8 cellular contexts compared by ENCODE assay signal in genomic region chr4:77076889-77077635, GRCh38. TPM values are rescaled to one million over a fixed set of nuclear protein-coding genes. Genes with fewer than 3 reads are reported as not detected.
DNase-seq lines count a peak whose midpoint lies in the region; ATAC-seq and TF ChIP-seq lines count a peak whose summit lies in the region.

No MANE protein-coding gene starts in this region.

- CTCF ChIA-PET in Caco-2 (lab: Charles Lee) = no interaction called here

- no peak for ATAC-seq in GM21360 (IDR thresholded peaks at IDR 0.05; ENCODE audit: unreplicated experiment)
- ATAC-seq in GM21381 (IDR thresholded peaks at IDR 0.05; ENCODE audit: unreplicated experiment) = no peak
- ATAC-seq in HG03571 (IDR thresholded peaks at IDR 0.05; ENCODE audit: unreplicated experiment) = no peak

- peaks cover 6% of the 10 kb centered on the region for H3K4me1 Mint-ChIP-seq in Caco-2 (ENCODE audit: low read depth, unreplicated experiment)

- DNase-seq in Caco-2 (no peak), OCI-M1 (lab: John Stamatoyannopoulos, UW) (peak; percentile 64), epithelial cell of esophagus (ENCODE audit: low read depth) (no peak), prostate gland (ENCODE audit: low spot score) (no peak), middle frontal gyrus (ENCODE audit: extremely low spot score, low spot score) (no peak)

- H3K4me1 ChIP-seq in Caco-2 (peaks cover 20% of the 10 kb centered on the region), prostate gland (replicated peaks) (no peaks in the 10 kb centered on the region)

- H3K27ac ChIP-seq in prostate gland = peak overlapping the region; percentile 100

- H3K27me3 ChIP-seq in Caco-2 (replicated peaks; ENCODE audit: control insufficient read depth, insufficient read depth, low read length) (no peaks in the 10 kb centered on the region), prostate gland (replicated peaks; ENCODE audit: insufficient read depth) (no peaks in the 10 kb centered on the region)

- peaks cover 8% of the 10 kb centered on the region for H3K36me3 Mint-ChIP-seq in Caco-2 (ENCODE audit: insufficient read depth, unreplicated experiment)

- no peak for TF ChIP-seq POLR2A in prostate gland (IDR thresholded peaks at IDR 0.05)

- H3K9me3 Mint-ChIP-seq in Caco-2 (ENCODE audit: unreplicated experiment) = no peaks in the 10 kb centered on the region

- no peaks in the 10 kb centered on the region for H3K27me3 Mint-ChIP-seq in Caco-2 (ENCODE audit: insufficient read depth, unreplicated experiment)

- 46% methylated on average over 10 of the region's 10 CpGs for WGBS in prostate gland

- H3K36me3 ChIP-seq in Caco-2 (ENCODE audit: control insufficient read depth, insufficient read depth, low read length) (no peaks in the 10 kb centered on the region), prostate gland (no peaks in the 10 kb centered on the region)

- POLR2A ChIA-PET in Caco-2 (lab: Charles Lee) = no interaction called here

- TF ChIP-seq CTCF in Caco-2 (IDR thresholded peaks at IDR 0.05; ENCODE audit: insufficient read depth in 1 of 2, low read depth in 1 of 2, low read length in 1 of 2, severe bottlenecking in 1 of 2, unreplicated experiment in 1 of 2) (no peak), epithelial cell of esophagus (IDR thresholded peaks at IDR 0.05; ENCODE audit: insufficient read depth, low read depth, low read length, missing control alignments) (no peak), prostate gland (IDR thresholded peaks at IDR 0.05) (no peak)

- H3K27ac Mint-ChIP-seq in Caco-2 (ENCODE audit: unreplicated experiment) = no peak overlapping the region

- H3K9me3 ChIP-seq in Caco-2 (no peaks in the 10 kb centered on the region), prostate gland (no peaks in the 10 kb centered on the region)

- H3K4me3 Mint-ChIP-seq in Caco-2 (ENCODE audit: unreplicated experiment) = no peak overlapping the region

- H3K4me3 ChIP-seq in Caco-2 (ENCODE audit: low read depth, low read length) = peak overlapping the region; percentile 66
- peak overlapping the region; percentile 65 for H3K4me3 ChIP-seq in epithelial cell of esophagus (ENCODE audit: low read length)
- peak overlapping the region; percentile 98 to 100 for H3K4me3 ChIP-seq in prostate gland

- no TSS peak for BruUV-seq in Caco-2 (replicated peaks; lab: Mats Ljungman, UMichigan)

- intact Hi-C loops in Caco-2 (cut with micrococcal nuclease; ENCODE audit: unreplicated experiment) = loop anchor here (1.0 kb wide), 1 partner anchor 79 kb away; no protein-coding TSS in a partner anchor
- intact Hi-C loops in prostate gland (cut with DNase I) = loop anchor here (10.0 kb wide), 1 partner anchor 122 kb away; no protein-coding TSS in a partner anchor

RNA-seq across cellular contexts. Expression of gene CCNI, which starts 1.3 kb away (rescaled TPM):
- total RNA-seq in Caco-2 (2022) = 153 and 164 TPM in 2 replicates
- total RNA-seq in prostate gland = 100 to 1,000 TPM; 274 to 367 TPM
